8 cellular contexts compared by ENCODE assay signal in the genomic region with DNA sequence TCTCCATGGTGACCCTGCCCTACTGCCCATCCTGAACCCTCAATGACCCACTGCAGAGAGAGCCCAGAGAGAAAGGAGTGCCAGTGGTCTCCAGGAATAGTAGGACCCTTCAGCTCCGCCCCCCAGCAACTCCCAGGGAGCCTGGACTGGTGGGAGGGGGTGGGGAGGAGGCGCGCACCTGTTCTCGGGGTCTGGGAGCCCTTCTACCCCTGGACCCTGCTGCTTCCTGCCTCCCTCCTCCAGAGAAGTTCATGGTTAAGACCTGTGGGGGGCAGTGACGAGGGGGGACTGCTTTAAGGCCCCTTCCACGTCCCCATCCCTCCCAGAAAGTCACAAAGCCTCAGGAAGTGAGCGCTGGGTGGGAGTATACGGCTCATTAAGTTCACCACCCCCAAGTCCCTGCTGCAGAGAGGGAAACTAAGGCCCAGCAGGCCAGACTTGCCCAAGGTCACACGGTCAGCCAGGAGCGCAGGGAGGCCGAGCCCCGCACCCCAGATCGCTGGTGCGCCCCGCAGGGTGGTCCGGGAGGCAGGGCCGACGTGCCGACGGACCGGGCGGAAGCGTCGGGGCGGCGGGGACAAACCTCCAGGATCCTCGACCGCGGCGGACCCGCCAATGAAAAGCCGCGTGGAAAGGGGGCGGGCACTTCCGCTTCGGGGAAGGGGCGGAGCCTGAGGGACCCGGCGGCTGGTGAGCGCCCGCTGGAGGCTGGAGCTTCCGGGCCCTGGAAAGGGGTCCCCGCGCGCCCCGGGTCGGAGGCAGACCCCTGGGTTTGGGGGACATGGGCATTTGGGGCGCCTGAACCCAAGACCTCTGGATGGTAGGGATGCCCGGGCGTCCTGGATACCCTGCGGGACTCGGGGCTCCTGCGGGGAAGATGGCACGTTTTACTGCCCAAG. TPM values are rescaled to one million over a fixed set of nuclear protein-coding genes. Genes with fewer than 3 reads are reported as not detected.
DNase-seq lines count a peak whose midpoint lies in the region; TF ChIP-seq lines count a peak whose summit lies in the region.

A gene with protein sequence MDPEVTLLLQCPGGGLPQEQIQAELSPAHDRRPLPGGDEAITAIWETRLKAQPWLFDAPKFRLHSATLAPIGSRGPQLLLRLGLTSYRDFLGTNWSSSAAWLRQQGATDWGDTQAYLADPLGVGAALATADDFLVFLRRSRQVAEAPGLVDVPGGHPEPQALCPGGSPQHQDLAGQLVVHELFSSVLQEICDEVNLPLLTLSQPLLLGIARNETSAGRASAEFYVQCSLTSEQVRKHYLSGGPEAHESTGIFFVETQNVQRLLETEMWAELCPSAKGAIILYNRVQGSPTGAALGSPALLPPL (plus strand): TSS at position 667 of the 899 bp plus-strand sequence. CDS start 379 bp downstream, outside the sequence.
A gene with protein sequence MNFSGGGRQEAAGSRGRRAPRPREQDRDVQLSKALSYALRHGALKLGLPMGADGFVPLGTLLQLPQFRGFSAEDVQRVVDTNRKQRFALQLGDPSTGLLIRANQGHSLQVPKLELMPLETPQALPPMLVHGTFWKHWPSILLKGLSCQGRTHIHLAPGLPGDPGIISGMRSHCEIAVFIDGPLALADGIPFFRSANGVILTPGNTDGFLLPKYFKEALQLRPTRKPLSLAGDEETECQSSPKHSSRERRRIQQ (minus strand): TSS at position 579 of the 899 bp plus-strand sequence. CDS start 326 bp downstream, at position 253.

- H3K9ac ChIP-seq in HUES48 (ENCODE audit: low read depth, low read length) (peak within 1 kb of the TSS; percentile 51), OCI-LY3 (ENCODE audit: low read length) (peak within 1 kb of the TSS; percentile 96)

- H3K27ac ChIP-seq in HUES48 (ENCODE audit: low read depth, low read length), result peak within 1 kb of the TSS; percentile 62
- peak within 1 kb of the TSS; percentile 68 for H3K27ac ChIP-seq in OCI-LY3 (ENCODE audit: low read length)
- H3K27ac ChIP-seq in epithelial cell of prostate, result peak within 1 kb of the TSS; percentile 66

- H2AFZ ChIP-seq in OCI-LY3 (ENCODE audit: low read depth, low read length), result peak within 1 kb of the TSS; percentile 60

- H3K27me3 ChIP-seq in HUES48 (ENCODE audit: control insufficient read depth, insufficient read depth, low read length) (no peaks in the 10 kb centered on the region), OCI-LY3 (ENCODE audit: low read depth, low read length) (no peaks in the 10 kb centered on the region)

- TF ChIP-seq CTCF in AG10803 (conservative IDR thresholded peaks at IDR 0.05; ENCODE audit: low read length) (peak; percentile 28), OCI-LY3 (IDR thresholded peaks at IDR 0.05; ENCODE audit: low read depth, low read length) (peak; percentile 34)

- peak within 1 kb of the TSS; percentile 76 for H3K4me2 ChIP-seq in OCI-LY3 (ENCODE audit: low read length)

- H3K4me1 ChIP-seq in HUES48 (ENCODE audit: control insufficient read depth, insufficient read depth, low read length) (peaks cover 8% of the 10 kb centered on the region; the same call in 1 of the 2 replicates), OCI-LY3 (ENCODE audit: low read length) (peaks cover 19% of the 10 kb centered on the region)

- no peaks in the 10 kb centered on the region for H3K9me3 ChIP-seq in HUES48 (ENCODE audit: control insufficient read depth, insufficient read depth, low read length)
- no peaks in the 10 kb centered on the region for H3K9me3 ChIP-seq in OCI-LY3 (ENCODE audit: insufficient read depth, low read length)

- H3K36me3 ChIP-seq in HUES48 (ENCODE audit: control insufficient read depth, insufficient read depth, low read length) (peaks cover 27% of the 10 kb centered on the region), OCI-LY3 (replicated peaks; ENCODE audit: low read depth, low read length) (peaks cover 9% of the 10 kb centered on the region)

- peak; percentile 65 for DNase-seq in AG10803 (ENCODE audit: low read depth)
- DNase-seq in activated T-cell treated with anti-CD3 and anti-CD28 coated beads for 24 hours (ENCODE audit: low read depth), result peak; percentile 94
- DNase-seq in epithelial cell of prostate (ENCODE audit: low read depth, low spot score), result no peak
- DNase-seq in mucosa of gallbladder (ENCODE audit: low spot score), result peak; percentile 92
- DNase-seq in stimulated activated CD8-positive, alpha-beta memory T cell treated with anti-CD3 and anti-CD28 coated beads, Interleukin-4, amount 100 ng/mL, for 24 hours (ENCODE audit: low read depth), result peak; percentile 93

- H4K20me1 ChIP-seq in OCI-LY3 (ENCODE audit: insufficient read depth, low read length), result no peaks in the 10 kb centered on the region

- H3K4me3 ChIP-seq in AG10803 (ENCODE audit: low read length), result peak within 1 kb of the TSS; percentile 89
- H3K4me3 ChIP-seq in HUES48 (ENCODE audit: low read depth, low read length), result peak within 1 kb of the TSS; percentile 73
- H3K4me3 ChIP-seq in OCI-LY3 (ENCODE audit: low read length), result peak within 1 kb of the TSS; percentile 95

- H3K79me2 ChIP-seq in OCI-LY3 (ENCODE audit: low read length), result peaks cover 17% of the 10 kb centered on the region

- peak; percentile 81 for TF ChIP-seq POLR2A in GM19193 (IDR thresholded peaks at IDR 0.05; ENCODE audit: extremely low read depth, insufficient read depth, insufficient read length)

RNA-seq across cellular contexts. Expression of the first gene that starts in this region (rescaled TPM):
- total RNA-seq in mucosa of gallbladder, result 78.6 TPM

RNA-seq across cellular contexts. Expression of the second gene that starts in this region (rescaled TPM):
- total RNA-seq in mucosa of gallbladder, result 47.4 TPM
